8 cellular contexts compared by ENCODE assay signal in the genomic region with DNA sequence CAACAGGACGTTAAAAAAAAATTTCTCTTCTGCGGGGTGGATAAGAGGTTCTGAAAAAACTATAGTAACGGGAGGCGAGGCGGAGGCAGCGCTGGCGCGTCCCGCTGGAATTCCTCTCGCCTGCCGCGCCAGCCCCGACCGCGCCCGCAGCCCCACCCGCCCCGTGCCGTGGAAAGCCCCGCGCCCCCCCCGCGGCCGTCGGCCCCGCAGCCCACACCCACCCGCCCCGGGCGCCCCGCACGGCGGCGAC. TPM values are rescaled to one million over a fixed set of nuclear protein-coding genes. Genes with fewer than 3 reads are reported as not detected.
DNase-seq lines count a peak whose midpoint lies in the region; ATAC-seq, FAIRE-seq and TF ChIP-seq lines count a peak whose summit lies in the region.

No MANE protein-coding gene starts in this region.

- H3K27me3 ChIP-seq in testis: no peaks in the 10 kb centered on the region

- intact Hi-C loops in kidney (cut with DNase I) (no loop called here), testis (cut with DNase I; ENCODE audit: low total_unique reads) (no loop called here)

- no peak overlapping the region for H3K9ac ChIP-seq in kidney (ENCODE audit: low read length in 2 of 2)

- H3K4me1 ChIP-seq in kidney (ENCODE audit: control insufficient read depth in 1 of 2, insufficient read depth in 1 of 2, low read depth in 1 of 2, low read length in 2 of 2) (peaks cover 0 to 5% of the 10 kb centered on the region in 2 donors), testis (peaks cover 11% of the 10 kb centered on the region)

- peaks cover 24% of the 10 kb centered on the region for H3K4me1 Mint-ChIP-seq in activated naive CD8-positive, alpha-beta T cell treated with anti-CD3 and anti-CD28 coated beads, Interleukin-2, amount 10 ng/mL, durations not matched to agents 7 days and 5 days

- no peaks in the 10 kb centered on the region for H3K9me3 ChIP-seq in kidney (ENCODE audit: control insufficient read depth in 1 of 2, low read length in 2 of 2)
- no peaks in the 10 kb centered on the region for H3K9me3 ChIP-seq in testis

- peak; percentile 76 for DNase-seq in activated naive CD8-positive, alpha-beta T cell treated with anti-CD3 and anti-CD28 coated beads, Interleukin-2, amount 10 ng/mL, durations not matched to agents 7 days and 5 days
- DNase-seq in kidney (no peak), testis (no peak), anterior cingulate cortex (lab: John Stamatoyannopoulos, UW) (no peak), COLO829 (ENCODE audit: low spot score) (no peak), NCI-H1436 (lab: John Stamatoyannopoulos, UW) (no peak)

- FAIRE-seq in kidney (lab: Jason Lieb, UNC): no peak

- POLR2A ChIA-PET in activated naive CD8-positive, alpha-beta T cell treated with anti-CD3 and anti-CD28 coated beads, Interleukin-2, amount 10 ng/mL, durations not matched to agents 7 days and 5 days (lab: Charles Lee): no interaction called here

- H3K36me3 ChIP-seq in kidney (ENCODE audit: control insufficient read depth in 1 of 2, insufficient read depth in 2 of 2, low read length in 2 of 2) (no peaks in the 10 kb centered on the region), testis (ENCODE audit: low read depth, missing control alignments) (no peaks in the 10 kb centered on the region)

- ATAC-seq in GM19023 (IDR thresholded peaks at IDR 0.05; ENCODE audit: unreplicated experiment): peak; percentile 32
- ATAC-seq in HG02981 (IDR thresholded peaks at IDR 0.05; ENCODE audit: unreplicated experiment): peak; percentile 21
- peak; percentile 46 for ATAC-seq in activated naive CD8-positive, alpha-beta T cell treated with anti-CD3 and anti-CD28 coated beads, Interleukin-2, amount 10 ng/mL, durations not matched to agents 7 days and 5 days (ENCODE audit: low read depth)

- no peak for TF ChIP-seq POLR2A in testis (IDR thresholded peaks at IDR 0.05)

- H3K9me3 Mint-ChIP-seq in activated naive CD8-positive, alpha-beta T cell treated with anti-CD3 and anti-CD28 coated beads, Interleukin-2, amount 10 ng/mL, durations not matched to agents 7 days and 5 days: no peaks in the 10 kb centered on the region

- peak overlapping the region; percentile 76 for H3K4me3 Mint-ChIP-seq in activated naive CD8-positive, alpha-beta T cell treated with anti-CD3 and anti-CD28 coated beads, Interleukin-2, amount 10 ng/mL, durations not matched to agents 7 days and 5 days

- peaks cover 4% of the 10 kb centered on the region for H3K36me3 Mint-ChIP-seq in activated naive CD8-positive, alpha-beta T cell treated with anti-CD3 and anti-CD28 coated beads, Interleukin-2, amount 10 ng/mL, durations not matched to agents 7 days and 5 days

- peak overlapping the region; percentile 96 to 99 for H3K27ac ChIP-seq in kidney (ENCODE audit: low read depth in 2 of 2, low read length in 2 of 2)
- H3K27ac ChIP-seq in testis: peak overlapping the region; percentile 99 to 100

- H3K27ac Mint-ChIP-seq in activated naive CD8-positive, alpha-beta T cell treated with anti-CD3 and anti-CD28 coated beads, Interleukin-2, amount 10 ng/mL, durations not matched to agents 7 days and 5 days: peak overlapping the region; percentile 87

- H3K4me3 ChIP-seq in kidney (ENCODE audit: low read length in 2 of 2): peak overlapping the region in 1 of 2 donors; percentile 88
- H3K4me3 ChIP-seq in testis: peak overlapping the region; percentile 90 to 98

- 1% methylated on average over 15 of the region's 33 CpGs; no CpG with 5 or more reads in 1 of the 2 donors for WGBS in testis, 2 donors

- TF ChIP-seq CTCF in kidney (IDR thresholded peaks at IDR 0.05; ENCODE audit: borderline replicate concordance, extremely low read depth, insufficient read depth) (no peak), testis (IDR thresholded peaks at IDR 0.05) (no peak)

- peaks cover 14% of the 10 kb centered on the region for H3K27me3 Mint-ChIP-seq in activated naive CD8-positive, alpha-beta T cell treated with anti-CD3 and anti-CD28 coated beads, Interleukin-2, amount 10 ng/mL, durations not matched to agents 7 days and 5 days

RNA-seq across cellular contexts. Expression of gene QKI, which starts 0.5 kb away (rescaled TPM):
- 10 to 100 TPM; 70.9 TPM for total RNA-seq in activated naive CD8-positive, alpha-beta T cell treated with anti-CD3 and anti-CD28 coated beads, Interleukin-2, amount 10 ng/mL, durations not matched to agents 7 days and 5 days
- total RNA-seq in kidney (121 TPM), testis (100 to 1,000 TPM; 315 to 366 TPM)
- polyA plus RNA-seq in kidney (ENCODE audit: insufficient read depth, low read depth, low replicate concordance) (17.6 TPM), testis (ENCODE audit: insufficient read depth, low read depth, low replicate concordance) (148 TPM)
